Comparison of ENCODE assay signal across 8 cellular contexts in the genomic region with DNA sequence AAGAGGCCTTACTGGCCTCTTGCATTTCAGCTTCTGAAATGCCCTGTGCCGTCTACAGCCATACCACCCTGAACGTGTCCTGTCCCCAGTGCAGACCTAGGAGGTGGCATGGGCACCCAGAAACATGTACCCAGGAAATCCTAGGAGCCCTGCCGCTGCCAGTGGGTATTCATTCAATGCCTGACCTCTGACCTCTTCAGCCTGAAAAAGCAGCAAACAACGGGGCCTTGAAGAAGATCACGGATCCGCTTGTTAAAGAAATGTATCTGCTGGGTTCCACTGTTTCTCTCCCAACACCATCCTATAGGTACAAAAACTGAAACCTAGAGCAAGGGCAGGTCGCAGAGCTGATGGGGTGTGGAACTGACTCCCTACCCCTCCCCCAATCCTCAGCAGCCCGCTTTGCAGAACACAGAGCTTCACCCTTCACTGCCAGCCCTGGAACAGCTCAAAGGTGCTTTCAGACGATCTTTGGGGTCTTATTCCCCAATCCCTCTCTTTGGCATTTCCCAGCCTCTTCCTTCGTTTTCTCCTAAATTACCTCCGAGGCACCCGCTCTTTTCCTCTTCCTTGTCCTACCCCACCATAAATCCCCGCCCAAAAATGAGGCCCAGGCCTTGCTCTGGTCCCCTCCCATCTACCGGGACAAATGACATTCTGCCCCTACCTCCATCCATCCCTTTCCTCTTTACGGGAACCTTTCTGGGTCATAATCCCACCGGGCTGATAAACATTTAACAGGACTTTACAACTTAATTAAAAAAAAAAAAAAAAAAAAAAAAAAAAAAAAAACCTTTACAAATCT. TPM values are rescaled to one million over a fixed set of nuclear protein-coding genes. Genes with fewer than 3 reads are reported as not detected.
DNase-seq lines count a peak whose midpoint lies in the region; ATAC-seq and TF ChIP-seq lines count a peak whose summit lies in the region.
"Not testable (repeated sequence)": the region's sequence is repeated elsewhere in the genome, so short reads cannot be mapped to it uniquely, and the experiment has no call there.

No MANE protein-coding gene starts in this region.

- not testable (repeated sequence) for H3K27ac ChIP-seq in SK-N-SH (ENCODE audit: low read depth in 2 of 2, low read length in 1 of 2)

- not testable (repeated sequence) for H2AFZ ChIP-seq in SK-N-SH (ENCODE audit: low read depth)

- H3K4me1 ChIP-seq in SK-N-SH (ENCODE audit: control insufficient read depth in 1 of 2, insufficient read depth in 2 of 2, low read depth in 1 of 2, low read length in 1 of 2); iPS-15b (ENCODE audit: control insufficient read depth, insufficient read depth, low read length): not testable (repeated sequence)

- peak overlapping the region; percentile 50; the same call in 1 of the 2 replicates for H3K4me2 ChIP-seq in SK-N-SH

- not testable (repeated sequence) for H3K27me3 ChIP-seq in BJ (ENCODE audit: control insufficient read depth, insufficient read depth, low read length); SK-N-SH (ENCODE audit: insufficient read depth); iPS-15b (ENCODE audit: control insufficient read depth, insufficient read depth, low read length)

- H4K20me1 ChIP-seq in SK-N-SH (ENCODE audit: insufficient read depth): not testable (repeated sequence)

- H3K79me2 ChIP-seq in SK-N-SH (ENCODE audit: insufficient read depth): not testable (repeated sequence)

- H3K36me3 ChIP-seq in BJ (ENCODE audit: control insufficient read depth, insufficient read depth, low read length); SK-N-SH (replicated peaks in 1 of 2; ENCODE audit: control insufficient read depth in 1 of 2, insufficient read depth in 2 of 2, low read length in 1 of 2); iPS-15b (ENCODE audit: control insufficient read depth, insufficient read depth, low read length): not testable (repeated sequence)

- 50% methylated on average over 14 of the region's 16 CpGs for WGBS in SK-N-SH (ENCODE audit: low lambda C conversion rate)

- H3K4me1 Mint-ChIP-seq in activated naive CD4-positive, alpha-beta T cell treated with anti-CD3 and anti-CD28 coated beads, Interleukin-2, amount 10 ng/mL, durations not matched to agents 7 days and 5 days: peaks cover 18% of the 10 kb centered on the region
- H3K4me1 Mint-ChIP-seq in dendritic cell treated with granulocyte-macrophage colony-stimulating factor and Interleukin-4, amounts not matched to agents 40 ng/mL and 50 ng/mL, for 4 days (ENCODE audit: low read depth); nephron: not testable (repeated sequence)

- not testable (repeated sequence) for H3K36me3 Mint-ChIP-seq in activated naive CD4-positive, alpha-beta T cell treated with anti-CD3 and anti-CD28 coated beads, Interleukin-2, amount 10 ng/mL, durations not matched to agents 7 days and 5 days; dendritic cell treated with granulocyte-macrophage colony-stimulating factor and Interleukin-4, amounts not matched to agents 40 ng/mL and 50 ng/mL, for 4 days (ENCODE audit: low read depth); nephron (ENCODE audit: low read depth)

- CTCF ChIA-PET in BJ (lab: Yijun Ruan, JAX); SK-N-SH (lab: Yijun Ruan, JAX); activated naive CD4-positive, alpha-beta T cell treated with anti-CD3 and anti-CD28 coated beads, Interleukin-2, amount 10 ng/mL, durations not matched to agents 7 days and 5 days (lab: Charles Lee): not testable (repeated sequence)

- not testable (repeated sequence) for H3F3A ChIP-seq in SK-N-SH (replicated peaks; ENCODE audit: insufficient read depth)

- H3K27me3 Mint-ChIP-seq in activated naive CD4-positive, alpha-beta T cell treated with anti-CD3 and anti-CD28 coated beads, Interleukin-2, amount 10 ng/mL, durations not matched to agents 7 days and 5 days; dendritic cell treated with granulocyte-macrophage colony-stimulating factor and Interleukin-4, amounts not matched to agents 40 ng/mL and 50 ng/mL, for 4 days; nephron (ENCODE audit: low read depth): not testable (repeated sequence)

- POLR2A ChIA-PET in BJ (lab: Charles Lee); SK-N-SH (lab: Yijun Ruan, JAX): not testable (repeated sequence)

- not testable (repeated sequence) for H3K9me3 Mint-ChIP-seq in activated naive CD4-positive, alpha-beta T cell treated with anti-CD3 and anti-CD28 coated beads, Interleukin-2, amount 10 ng/mL, durations not matched to agents 7 days and 5 days; dendritic cell treated with granulocyte-macrophage colony-stimulating factor and Interleukin-4, amounts not matched to agents 40 ng/mL and 50 ng/mL, for 4 days; nephron

- not testable (repeated sequence) for TF ChIP-seq RAD21 in SK-N-SH (IDR thresholded peaks at IDR 0.05; ENCODE audit: low read length)

- not testable (repeated sequence) for H3K9ac ChIP-seq in SK-N-SH; iPS-15b (ENCODE audit: low read depth, low read length)

- H3K4me3 Mint-ChIP-seq in activated naive CD4-positive, alpha-beta T cell treated with anti-CD3 and anti-CD28 coated beads, Interleukin-2, amount 10 ng/mL, durations not matched to agents 7 days and 5 days: peak overlapping the region; percentile 69
- H3K4me3 Mint-ChIP-seq in dendritic cell treated with granulocyte-macrophage colony-stimulating factor and Interleukin-4, amounts not matched to agents 40 ng/mL and 50 ng/mL, for 4 days: peak overlapping the region; percentile 64
- H3K4me3 Mint-ChIP-seq in nephron: peak overlapping the region; percentile 66 to 78 (median 71)

- not testable (repeated sequence) for DNase-seq in BJ (ENCODE audit: low read depth); HFF-Myc (ENCODE audit: extremely low read depth, low read depth); SK-N-SH
- DNase-seq in activated naive CD4-positive, alpha-beta T cell treated with anti-CD3 and anti-CD28 coated beads, Interleukin-2, amount 10 ng/mL, durations not matched to agents 7 days and 5 days: peak; percentile 30
- DNase-seq in stimulated activated naive CD8-positive, alpha-beta T cell treated with anti-CD3 and anti-CD28 coated beads, Interleukin-15, Interleukin-2, amounts not matched to agents 100 U/mL and 50 U/mL, for 24 hours: peak; percentile 19

- TF ChIP-seq CTCF in BJ (IDR thresholded peaks at IDR 0.05; ENCODE audit: insufficient read depth, low read depth, low read length); HFF-Myc (IDR thresholded peaks at IDR 0.05; ENCODE audit: low read depth, low read length, missing control alignments); SK-N-SH (IDR thresholded peaks at IDR 0.05); nephron (IDR thresholded peaks at IDR 0.05; ENCODE audit: unreplicated experiment in 3 of 3): not testable (repeated sequence)

- not testable (repeated sequence) for TF ChIP-seq EP300 in SK-N-SH (IDR thresholded peaks at IDR 0.05; ENCODE audit: borderline replicate concordance in 1 of 2, low read depth in 1 of 2, low read length in 1 of 2)

- H3K27ac Mint-ChIP-seq in activated naive CD4-positive, alpha-beta T cell treated with anti-CD3 and anti-CD28 coated beads, Interleukin-2, amount 10 ng/mL, durations not matched to agents 7 days and 5 days: peak overlapping the region; percentile 28
- peak overlapping the region; percentile 39 for H3K27ac Mint-ChIP-seq in dendritic cell treated with granulocyte-macrophage colony-stimulating factor and Interleukin-4, amounts not matched to agents 40 ng/mL and 50 ng/mL, for 4 days
- H3K27ac Mint-ChIP-seq in nephron: not testable (repeated sequence)

- intact Hi-C loops in dendritic cell treated with granulocyte-macrophage colony-stimulating factor and Interleukin-4, amounts not matched to agents 40 ng/mL and 50 ng/mL, for 4 days (cut with micrococcal nuclease): not testable (repeated sequence)

- not testable (repeated sequence) for ATAC-seq in stimulated activated naive CD8-positive, alpha-beta T cell treated with anti-CD3 and anti-CD28 coated beads, Interleukin-15, Interleukin-2, amounts not matched to agents 100 U/mL and 50 U/mL, for 24 hours

- not testable (repeated sequence) for H3K9me3 ChIP-seq in SK-N-SH; iPS-15b (ENCODE audit: control insufficient read depth, insufficient read depth, low read length)

- not testable (repeated sequence) for H3K9me2 ChIP-seq in SK-N-SH

- H3K4me3 ChIP-seq in BJ (ENCODE audit: low read depth, low read length) (peak overlapping the region; percentile 49), HFF-Myc (replicated peaks; ENCODE audit: low read depth, low read length) (peak overlapping the region; percentile 45), SK-N-SH (ENCODE audit: low read depth in 2 of 2, low read length in 1 of 2) (peak overlapping the region; percentile 51 to 54), iPS-15b (ENCODE audit: low read depth, low read length) (peak overlapping the region; percentile 26)

RNA-seq across cellular contexts. Expression of gene NOMO2, which starts 1.3 kb away (rescaled TPM):
- 252 and 274 TPM in 2 replicates for polyA plus RNA-seq in BJ (2011; rRNA removed)
- 178 and 234 TPM in 2 replicates for polyA minus RNA-seq in BJ (2011; rRNA and poly(A)+ RNA removed)
- 178 and 202 TPM in 2 replicates for polyA plus RNA-seq in SK-N-SH (2012; rRNA removed)
- polyA plus RNA-seq in SK-N-SH (2012; cell fraction: cytosol; rRNA removed): 111 and 147 TPM in 2 replicates
- polyA plus RNA-seq in SK-N-SH (2012; cell fraction: nucleus; rRNA removed): 147 and 193 TPM in 2 replicates
